Comparison of ENCODE assay signal across 2 cellular contexts in genomic region chr2:5493256-5493655, GRCh38.
TF ChIP-seq lines count a peak whose summit lies in the region.

No MANE protein-coding gene starts in this region.

TF ChIP-seq in GM23338, 12 proteins besides CTCF, POLR2A, EP300 and RAD21:
- TF ChIP-seq REST (IDR thresholded peaks at IDR 0.05; ENCODE audit: unreplicated experiment): no peak
- TF ChIP-seq ZNF331 (CRISPR knock-in tag; IDR thresholded peaks at IDR 0.05; ENCODE audit: low read depth): no peak
- no peak for TF ChIP-seq CREB1 (CRISPR knock-in tag; IDR thresholded peaks at IDR 0.05; ENCODE audit: low read depth)
- no peak for TF ChIP-seq JUNB (IDR thresholded peaks at IDR 0.05; ENCODE audit: unreplicated experiment)
- no peak for TF ChIP-seq EZH2phosphoT487 (IDR thresholded peaks at IDR 0.05; ENCODE audit: unreplicated experiment)
- TF ChIP-seq POLR2AphosphoS5 (IDR thresholded peaks at IDR 0.05; ENCODE audit: low read depth): no peak
- TF ChIP-seq STAT1 (IDR thresholded peaks at IDR 0.05; ENCODE audit: unreplicated experiment): no peak
- no peak for TF ChIP-seq ZNF114 (CRISPR knock-in tag; IDR thresholded peaks at IDR 0.05)
- no peak for TF ChIP-seq NANOG (IDR thresholded peaks at IDR 0.05; ENCODE audit: borderline replicate concordance)
- TF ChIP-seq ZNF462 (CRISPR knock-in tag; IDR thresholded peaks at IDR 0.05): no peak
- no peak for TF ChIP-seq ETS1 (IDR thresholded peaks at IDR 0.05)
- TF ChIP-seq EZH2 (IDR thresholded peaks at IDR 0.05; ENCODE audit: low read depth, unreplicated experiment): no peak

TF ChIP-seq in H1, 55 proteins besides CTCF, POLR2A, EP300 and RAD21:
- TF ChIP-seq, protein P1, sequence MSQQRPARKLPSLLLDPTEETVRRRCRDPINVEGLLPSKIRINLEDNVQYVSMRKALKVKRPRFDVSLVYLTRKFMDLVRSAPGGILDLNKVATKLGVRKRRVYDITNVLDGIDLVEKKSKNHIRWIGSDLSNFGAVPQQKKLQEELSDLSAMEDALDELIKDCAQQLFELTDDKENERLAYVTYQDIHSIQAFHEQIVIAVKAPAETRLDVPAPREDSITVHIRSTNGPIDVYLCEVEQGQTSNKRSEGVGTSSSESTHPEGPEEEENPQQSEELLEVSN (IDR thresholded peaks at IDR 0.05): no peak
- TF ChIP-seq TAF1 (IDR thresholded peaks at IDR 0.05; ENCODE audit: low read depth, low read length) (no peak), MAFK (IDR thresholded peaks at IDR 0.05; ENCODE audit: low read depth, low read length) (no peak), KDM1A (IDR thresholded peaks at IDR 0.05; ENCODE audit: borderline replicate concordance, low read length) (no peak), SP4 (IDR thresholded peaks at IDR 0.05; ENCODE audit: low read length) (no peak), RNF2 (IDR thresholded peaks at IDR 0.05; ENCODE audit: borderline replicate concordance, low read depth, low read length, missing control alignments, poor library complexity, severe bottlenecking) (no peak), SUZ12 (IDR thresholded peaks at IDR 0.05; ENCODE audit: low read length) (no peak), TEAD4 (IDR thresholded peaks at IDR 0.05; ENCODE audit: low read depth, low read length) (no peak), BACH1 (IDR thresholded peaks at IDR 0.05; ENCODE audit: low read length) (no peak), JUND (IDR thresholded peaks at IDR 0.05; ENCODE audit: low read length) (no peak), POLR2AphosphoS5 (IDR thresholded peaks at IDR 0.05; ENCODE audit: low read depth, low read length) (no peak), GABPA (IDR thresholded peaks at IDR 0.05; ENCODE audit: borderline replicate concordance, insufficient read depth, low read length) (no peak)
- TF ChIP-seq, protein P2, sequence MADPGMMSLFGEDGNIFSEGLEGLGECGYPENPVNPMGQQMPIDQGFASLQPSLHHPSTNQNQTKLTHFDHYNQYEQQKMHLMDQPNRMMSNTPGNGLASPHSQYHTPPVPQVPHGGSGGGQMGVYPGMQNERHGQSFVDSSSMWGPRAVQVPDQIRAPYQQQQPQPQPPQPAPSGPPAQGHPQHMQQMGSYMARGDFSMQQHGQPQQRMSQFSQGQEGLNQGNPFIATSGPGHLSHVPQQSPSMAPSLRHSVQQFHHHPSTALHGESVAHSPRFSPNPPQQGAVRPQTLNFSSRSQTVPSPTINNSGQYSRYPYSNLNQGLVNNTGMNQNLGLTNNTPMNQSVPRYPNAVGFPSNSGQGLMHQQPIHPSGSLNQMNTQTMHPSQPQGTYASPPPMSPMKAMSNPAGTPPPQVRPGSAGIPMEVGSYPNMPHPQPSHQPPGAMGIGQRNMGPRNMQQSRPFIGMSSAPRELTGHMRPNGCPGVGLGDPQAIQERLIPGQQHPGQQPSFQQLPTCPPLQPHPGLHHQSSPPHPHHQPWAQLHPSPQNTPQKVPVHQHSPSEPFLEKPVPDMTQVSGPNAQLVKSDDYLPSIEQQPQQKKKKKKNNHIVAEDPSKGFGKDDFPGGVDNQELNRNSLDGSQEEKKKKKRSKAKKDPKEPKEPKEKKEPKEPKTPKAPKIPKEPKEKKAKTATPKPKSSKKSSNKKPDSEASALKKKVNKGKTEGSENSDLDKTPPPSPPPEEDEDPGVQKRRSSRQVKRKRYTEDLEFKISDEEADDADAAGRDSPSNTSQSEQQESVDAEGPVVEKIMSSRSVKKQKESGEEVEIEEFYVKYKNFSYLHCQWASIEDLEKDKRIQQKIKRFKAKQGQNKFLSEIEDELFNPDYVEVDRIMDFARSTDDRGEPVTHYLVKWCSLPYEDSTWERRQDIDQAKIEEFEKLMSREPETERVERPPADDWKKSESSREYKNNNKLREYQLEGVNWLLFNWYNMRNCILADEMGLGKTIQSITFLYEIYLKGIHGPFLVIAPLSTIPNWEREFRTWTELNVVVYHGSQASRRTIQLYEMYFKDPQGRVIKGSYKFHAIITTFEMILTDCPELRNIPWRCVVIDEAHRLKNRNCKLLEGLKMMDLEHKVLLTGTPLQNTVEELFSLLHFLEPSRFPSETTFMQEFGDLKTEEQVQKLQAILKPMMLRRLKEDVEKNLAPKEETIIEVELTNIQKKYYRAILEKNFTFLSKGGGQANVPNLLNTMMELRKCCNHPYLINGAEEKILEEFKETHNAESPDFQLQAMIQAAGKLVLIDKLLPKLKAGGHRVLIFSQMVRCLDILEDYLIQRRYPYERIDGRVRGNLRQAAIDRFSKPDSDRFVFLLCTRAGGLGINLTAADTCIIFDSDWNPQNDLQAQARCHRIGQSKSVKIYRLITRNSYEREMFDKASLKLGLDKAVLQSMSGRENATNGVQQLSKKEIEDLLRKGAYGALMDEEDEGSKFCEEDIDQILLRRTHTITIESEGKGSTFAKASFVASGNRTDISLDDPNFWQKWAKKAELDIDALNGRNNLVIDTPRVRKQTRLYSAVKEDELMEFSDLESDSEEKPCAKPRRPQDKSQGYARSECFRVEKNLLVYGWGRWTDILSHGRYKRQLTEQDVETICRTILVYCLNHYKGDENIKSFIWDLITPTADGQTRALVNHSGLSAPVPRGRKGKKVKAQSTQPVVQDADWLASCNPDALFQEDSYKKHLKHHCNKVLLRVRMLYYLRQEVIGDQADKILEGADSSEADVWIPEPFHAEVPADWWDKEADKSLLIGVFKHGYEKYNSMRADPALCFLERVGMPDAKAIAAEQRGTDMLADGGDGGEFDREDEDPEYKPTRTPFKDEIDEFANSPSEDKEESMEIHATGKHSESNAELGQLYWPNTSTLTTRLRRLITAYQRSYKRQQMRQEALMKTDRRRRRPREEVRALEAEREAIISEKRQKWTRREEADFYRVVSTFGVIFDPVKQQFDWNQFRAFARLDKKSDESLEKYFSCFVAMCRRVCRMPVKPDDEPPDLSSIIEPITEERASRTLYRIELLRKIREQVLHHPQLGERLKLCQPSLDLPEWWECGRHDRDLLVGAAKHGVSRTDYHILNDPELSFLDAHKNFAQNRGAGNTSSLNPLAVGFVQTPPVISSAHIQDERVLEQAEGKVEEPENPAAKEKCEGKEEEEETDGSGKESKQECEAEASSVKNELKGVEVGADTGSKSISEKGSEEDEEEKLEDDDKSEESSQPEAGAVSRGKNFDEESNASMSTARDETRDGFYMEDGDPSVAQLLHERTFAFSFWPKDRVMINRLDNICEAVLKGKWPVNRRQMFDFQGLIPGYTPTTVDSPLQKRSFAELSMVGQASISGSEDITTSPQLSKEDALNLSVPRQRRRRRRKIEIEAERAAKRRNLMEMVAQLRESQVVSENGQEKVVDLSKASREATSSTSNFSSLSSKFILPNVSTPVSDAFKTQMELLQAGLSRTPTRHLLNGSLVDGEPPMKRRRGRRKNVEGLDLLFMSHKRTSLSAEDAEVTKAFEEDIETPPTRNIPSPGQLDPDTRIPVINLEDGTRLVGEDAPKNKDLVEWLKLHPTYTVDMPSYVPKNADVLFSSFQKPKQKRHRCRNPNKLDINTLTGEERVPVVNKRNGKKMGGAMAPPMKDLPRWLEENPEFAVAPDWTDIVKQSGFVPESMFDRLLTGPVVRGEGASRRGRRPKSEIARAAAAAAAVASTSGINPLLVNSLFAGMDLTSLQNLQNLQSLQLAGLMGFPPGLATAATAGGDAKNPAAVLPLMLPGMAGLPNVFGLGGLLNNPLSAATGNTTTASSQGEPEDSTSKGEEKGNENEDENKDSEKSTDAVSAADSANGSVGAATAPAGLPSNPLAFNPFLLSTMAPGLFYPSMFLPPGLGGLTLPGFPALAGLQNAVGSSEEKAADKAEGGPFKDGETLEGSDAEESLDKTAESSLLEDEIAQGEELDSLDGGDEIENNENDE (IDR thresholded peaks at IDR 0.05; ENCODE audit: insufficient replicate concordance, low read length): no peak
- TF ChIP-seq, protein P3, sequence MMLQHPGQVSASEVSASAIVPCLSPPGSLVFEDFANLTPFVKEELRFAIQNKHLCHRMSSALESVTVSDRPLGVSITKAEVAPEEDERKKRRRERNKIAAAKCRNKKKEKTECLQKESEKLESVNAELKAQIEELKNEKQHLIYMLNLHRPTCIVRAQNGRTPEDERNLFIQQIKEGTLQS (IDR thresholded peaks at IDR 0.05; ENCODE audit: insufficient read depth, low read depth, low read length): no peak
